1 cellular context compared by ENCODE assay signal in the genomic region with DNA sequence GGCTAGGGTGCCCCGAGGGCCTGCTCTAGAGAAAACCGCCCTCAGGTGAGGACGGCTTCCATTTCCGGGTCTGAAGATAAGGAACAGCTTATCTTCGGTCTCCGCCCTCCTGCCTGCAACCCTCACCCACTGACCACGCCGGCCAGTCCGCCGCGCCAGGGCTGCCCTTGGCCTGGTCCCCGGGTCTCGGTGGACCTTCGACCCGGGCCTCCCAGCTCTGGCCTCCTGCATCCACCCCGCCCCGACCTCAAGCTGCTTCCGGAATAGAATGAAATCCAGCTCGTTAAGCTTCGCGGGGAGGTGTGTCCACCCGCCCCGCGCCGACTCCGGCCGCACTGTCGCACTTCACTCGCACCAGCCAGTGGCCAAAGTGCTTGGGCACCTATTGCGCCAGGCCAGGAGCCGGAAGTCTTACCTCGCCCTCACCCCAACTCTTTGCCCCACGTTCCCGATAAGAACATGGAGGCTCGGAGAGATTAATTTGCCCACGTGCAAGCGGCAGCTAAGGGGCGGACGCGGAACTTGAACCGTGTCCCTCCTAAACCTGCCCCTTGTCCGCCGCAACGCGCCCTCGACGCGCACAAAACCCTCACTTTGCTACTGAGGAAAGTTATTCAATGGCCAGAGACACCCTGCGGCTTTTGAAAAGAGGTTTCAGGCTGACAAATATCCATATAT.
TF ChIP-seq lines count a peak whose summit lies in the region.

No MANE protein-coding gene starts in this region.

TF ChIP-seq in endothelial cell of umbilical vein, 7 proteins besides CTCF, POLR2A, EP300 and RAD21:
- peak; percentile 30 for TF ChIP-seq EZH2 (IDR thresholded peaks at IDR 0.05; ENCODE audit: borderline replicate concordance, low read depth, low read length, severe bottlenecking)
- no peak for TF ChIP-seq POLR2AphosphoS5 (IDR thresholded peaks at IDR 0.05; ENCODE audit: insufficient read depth, low read depth, low read length)
TF ChIP-seq in endothelial cell of umbilical vein: peak in this region for 1.
